Comparison of ENCODE assay signal across 14 cellular contexts in the genomic region with DNA sequence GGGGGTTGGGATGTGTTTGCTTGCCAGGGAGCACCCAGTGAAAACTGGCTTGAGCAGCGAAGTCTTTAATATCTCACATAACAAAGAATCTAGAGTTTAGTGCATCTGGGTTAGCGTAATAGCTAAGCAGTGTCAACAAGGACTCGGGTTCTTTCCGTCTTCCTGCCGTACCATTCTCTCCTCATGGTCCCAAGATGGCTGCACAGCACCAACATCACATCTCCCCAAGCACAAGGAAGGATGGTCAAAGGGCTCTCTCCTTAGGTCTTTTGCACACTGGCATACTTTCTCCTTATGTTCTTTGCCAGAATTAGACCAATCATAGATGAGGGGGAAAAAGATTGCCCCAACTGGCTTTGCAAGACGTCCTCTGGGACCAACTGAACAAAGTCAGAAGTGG.
"Had no signal": no experiment of that assay in that cellular context is flagged by ENCODE, and none has a peak within 500 bp of the region (broad histone marks: within the 10 kb centered on the region; RNA-seq: fewer than 3 reads in every experiment).

No MANE protein-coding gene starts in this region.

- H3K27ac ChIP-seq: esophagus squamous epithelium, heart right ventricle, neutrophil, sigmoid colon, VCaP had no signal

- H3K27me3 ChIP-seq: esophagus squamous epithelium, sigmoid colon, uterus had no signal

- ATAC-seq: effector memory CD8-positive, alpha-beta T cell; natural killer cell treated with Interleukin-12 subunit alpha and Interleukin-12 subunit beta and Interleukin-15 and Interleukin-18, amount 100 ng/mL, for 72 hours had no signal

- H3K36me3 ChIP-seq: uterus had no signal

- H3K27ac Mint-ChIP-seq: activated naive CD8-positive, alpha-beta T cell; effector memory CD8-positive, alpha-beta T cell; natural killer cell treated with Interleukin-12 subunit alpha and Interleukin-12 subunit beta and Interleukin-15 and Interleukin-18, amount 100 ng/mL, for 72 hours; T-helper 1 cell treated with Interleukin-12 subunit alpha and Interleukin-12 subunit beta and Interleukin-4 antibody, amounts not matched to agents 30 μg/mL and 1 μg/mL, for 36 hours had no signal

- H3K9me3 Mint-ChIP-seq: effector memory CD8-positive, alpha-beta T cell; natural killer cell treated with Interleukin-12 subunit alpha and Interleukin-12 subunit beta and Interleukin-15 and Interleukin-18, amount 100 ng/mL, for 72 hours; T-helper 1 cell treated with Interleukin-12 subunit alpha and Interleukin-12 subunit beta and Interleukin-4 antibody, amounts not matched to agents 30 μg/mL and 1 μg/mL, for 36 hours had no signal

- H3K4me3 ChIP-seq: esophagus squamous epithelium, heart right ventricle, sigmoid colon, uterus had no signal

- H3K9me3 ChIP-seq: esophagus squamous epithelium, heart right ventricle, neutrophil, sigmoid colon, uterus had no signal

- H3K4me1 ChIP-seq: heart right ventricle, sigmoid colon, uterus had no signal

- H3K4me3 Mint-ChIP-seq: activated naive CD8-positive, alpha-beta T cell; effector memory CD8-positive, alpha-beta T cell; natural killer cell treated with Interleukin-12 subunit alpha and Interleukin-12 subunit beta and Interleukin-15 and Interleukin-18, amount 100 ng/mL, for 72 hours; T-helper 1 cell treated with Interleukin-12 subunit alpha and Interleukin-12 subunit beta and Interleukin-4 antibody, amounts not matched to agents 30 μg/mL and 1 μg/mL, for 36 hours had no signal

- H3K36me3 Mint-ChIP-seq: activated naive CD8-positive, alpha-beta T cell; natural killer cell treated with Interleukin-12 subunit alpha and Interleukin-12 subunit beta and Interleukin-15 and Interleukin-18, amount 100 ng/mL, for 72 hours had no signal

- DNase-seq: activated CD4-positive, alpha-beta T cell treated with anti-CD3 and anti-CD28 coated beads for 1 hour; activated CD8-positive, alpha-beta memory T cell treated with anti-CD3 and anti-CD28 coated beads for 24 hours; effector memory CD8-positive, alpha-beta T cell; esophagus squamous epithelium; heart right ventricle; sigmoid colon; stimulated activated CD8-positive, alpha-beta memory T cell treated with anti-CD3 and anti-CD28 coated beads, Interleukin-4, amount 100 ng/mL, for 48 hours; stimulated activated naive CD4-positive, alpha-beta T cell; uterus had no signal
